In genomic region chr3:29203846-29204245, GRCh38 we compare ENCODE assay signal across 1 cellular context.
TF ChIP-seq lines count a peak whose summit lies in the region.

No MANE protein-coding gene starts in this region.

TF ChIP-seq in GM23338, 12 proteins besides CTCF, POLR2A, EP300 and RAD21 (continued from another document):
- TF ChIP-seq ZNF462 (CRISPR knock-in tag; IDR thresholded peaks at IDR 0.05) (no peak), ZNF114 (CRISPR knock-in tag; IDR thresholded peaks at IDR 0.05) (no peak), NANOG (IDR thresholded peaks at IDR 0.05; ENCODE audit: borderline replicate concordance) (no peak), STAT1 (IDR thresholded peaks at IDR 0.05; ENCODE audit: unreplicated experiment) (no peak), CREB1 (CRISPR knock-in tag; IDR thresholded peaks at IDR 0.05; ENCODE audit: low read depth) (no peak), REST (IDR thresholded peaks at IDR 0.05; ENCODE audit: unreplicated experiment) (no peak)
